8 cellular contexts compared by ENCODE assay signal in genomic region chr5:154196955-154197652, GRCh38.
DNase-seq lines count a peak whose midpoint lies in the region; ATAC-seq lines count a peak whose summit lies in the region.

No MANE protein-coding gene starts in this region.

- DNase-seq in NCI-H2171 treated with DMSO at 0.1 percent for 48 hours (lab: John Stamatoyannopoulos, UW): peak; percentile 12
- no peak for DNase-seq in NCI-H2171 (lab: John Stamatoyannopoulos, UW)
- peak; percentile 80 to 87 for DNase-seq in Kasumi-1 (lab: John Stamatoyannopoulos, UW)
- peak; percentile 75 for DNase-seq in amniotic epithelial cell (ENCODE audit: low read depth)
- peak; percentile 64 for DNase-seq in left kidney (ENCODE audit: low read depth, low spot score)
- no peak for DNase-seq in stimulated activated CD4-positive, alpha-beta T cell treated with anti-CD3 and anti-CD28 coated beads, Interleukin-12 subunit alpha, Interleukin-12 subunit beta, amount 100 ng/mL, for 4 hours

- no peak for ATAC-seq in HG02678 (IDR thresholded peaks at IDR 0.05; ENCODE audit: unreplicated experiment)
- ATAC-seq in GM18858 (IDR thresholded peaks at IDR 0.05; ENCODE audit: unreplicated experiment): no peak

Comparison
In these comparisons a context has a peak if more than half of its experiments do, and no peak if none do; other contexts are left out.
1. DNase-seq: peak in NCI-H2171 treated with DMSO at 0.1 percent for 48 hours (single experiment), Kasumi-1 (2 of 2), amniotic epithelial cell (single experiment) and left kidney (single experiment); none in NCI-H2171 (single experiment) and stimulated activated CD4-positive, alpha-beta T cell treated with anti-CD3 and anti-CD28 coated beads, Interleukin-12 subunit alpha, Interleukin-12 subunit beta, amount 100 ng/mL, for 4 hours (single experiment).